Comparison of ENCODE assay signal across 8 cellular contexts in genomic region chr17:66715745-66716156, GRCh38.
DNase-seq lines count a peak whose midpoint lies in the region; ATAC-seq, FAIRE-seq and TF ChIP-seq lines count a peak whose summit lies in the region.

No MANE protein-coding gene starts in this region.

- no peaks in the 10 kb centered on the region for H3K36me3 Mint-ChIP-seq in stimulated activated naive B cell treated with anti-CD40 and anti-IgM and Interleukin-4, amounts not matched to agents 10 μg/mL and 1 μg/mL and 100 μg/mL, for 72 hours

- TF ChIP-seq RAD21 in K562 (CRISPR knock-in tag; conservative IDR thresholded peaks at IDR 0.05 in 1 of 2, IDR thresholded peaks at IDR 0.05 in 1 of 2), result peak; percentile 50 to 73

- no peak overlapping the region for H3K4me2 ChIP-seq in K562 (ENCODE audit: insufficient read depth, low read length)

- no peaks in the 10 kb centered on the region for H3K36me3 ChIP-seq in K562 (ENCODE audit: control insufficient read depth, insufficient read depth, low read length)

- H3K27ac Mint-ChIP-seq in stimulated activated naive B cell treated with anti-CD40 and anti-IgM and Interleukin-4, amounts not matched to agents 10 μg/mL and 1 μg/mL and 100 μg/mL, for 72 hours, result no peak overlapping the region

- CTCF ChIA-PET in K562 (lab: Yijun Ruan, JAX; ENCODE audit: low intra/inter-chr PET ratio), result interaction anchor here (0.6 to 2.3 kb wide), 6 partner anchors 153 to 460 kb away, joined by 3 to 18 read pairs (median 4); no protein-coding TSS in a partner anchor

- H3K9ac ChIP-seq in K562 (ENCODE audit: insufficient read depth in 1 of 2, low read depth in 2 of 2, low read length in 2 of 2), result no peak overlapping the region

- no peak overlapping the region for H3K27ac ChIP-seq in K562 (ENCODE audit: extremely low read depth, low read depth, low read length)

- H3K27me3 ChIP-seq in K562 (ENCODE audit: control insufficient read depth in 2 of 2, insufficient read depth in 2 of 2, low read length in 2 of 2), result no peaks in the 10 kb centered on the region

- TF ChIP-seq EP300 in K562 (IDR thresholded peaks at IDR 0.05; ENCODE audit: low read length), result no peak

- no peaks in the 10 kb centered on the region for H3K4me1 ChIP-seq in K562 (replicated peaks in 1 of 2; ENCODE audit: control insufficient read depth in 2 of 2, insufficient read depth in 2 of 2, low read length in 2 of 2)

- H3K9me1 ChIP-seq in K562 (ENCODE audit: control insufficient read depth, insufficient read depth, low read length), result no peaks in the 10 kb centered on the region

- H3K27me3 Mint-ChIP-seq in stimulated activated naive B cell treated with anti-CD40 and anti-IgM and Interleukin-4, amounts not matched to agents 10 μg/mL and 1 μg/mL and 100 μg/mL, for 72 hours, result peaks cover 5 to 13% of the 10 kb centered on the region in 2 donors

- no peaks in the 10 kb centered on the region for H4K20me1 ChIP-seq in K562 (replicated peaks; ENCODE audit: control insufficient read depth, insufficient read depth, low read length)

- H3K9me3 Mint-ChIP-seq in stimulated activated naive B cell treated with anti-CD40 and anti-IgM and Interleukin-4, amounts not matched to agents 10 μg/mL and 1 μg/mL and 100 μg/mL, for 72 hours, result no peaks in the 10 kb centered on the region

- TF ChIP-seq POLR2A in K562 (conservative IDR thresholded peaks at IDR 0.05), result no peak

- POLR2A ChIA-PET in K562 (lab: Yijun Ruan, JAX), result interaction anchor here (0.6 kb wide), 1 partner anchor 167 kb away, joined by 5 read pairs; no protein-coding TSS in a partner anchor

- ATAC-seq in K562 (peak; percentile 80), HG03439 (IDR thresholded peaks at IDR 0.05; ENCODE audit: unreplicated experiment) (no peak)
- peak; percentile 61 to 62 for ATAC-seq in stimulated activated naive B cell treated with anti-CD40 and anti-IgM and Interleukin-4, amounts not matched to agents 10 μg/mL and 1 μg/mL and 100 μg/mL, for 72 hours (replicated peaks)

- H3K4me3 ChIP-seq in K562, result no peak overlapping the region

- no peak overlapping the region for H3K4me3 Mint-ChIP-seq in stimulated activated naive B cell treated with anti-CD40 and anti-IgM and Interleukin-4, amounts not matched to agents 10 μg/mL and 1 μg/mL and 100 μg/mL, for 72 hours

- BruUV-seq in K562 (replicated peaks; lab: Mats Ljungman, UMichigan), result no TSS peak

- peak; percentile 67 to 82 (median 73) for TF ChIP-seq CTCF in K562 (IDR thresholded peaks at IDR 0.05 in 2 of 3, conservative IDR thresholded peaks at IDR 0.05 in 1 of 3; ENCODE audit: insufficient read depth in 2 of 3, low read depth in 1 of 3, low read length in 3 of 3)

- FAIRE-seq in K562 (lab: Jason Lieb, UNC), result peak; percentile 89

- no peaks in the 10 kb centered on the region for H3K9me3 ChIP-seq in K562 (replicated peaks; ENCODE audit: control insufficient read depth, insufficient read depth, low read depth, low read length)

- WGBS in K562 (ENCODE audit: insufficient coverage, low coverage, missing lambda C conversion rate), result 20% methylated on average over 3 of the region's 3 CpGs

- peaks cover 1 to 6% of the 10 kb centered on the region in 2 donors for H3K4me1 Mint-ChIP-seq in stimulated activated naive B cell treated with anti-CD40 and anti-IgM and Interleukin-4, amounts not matched to agents 10 μg/mL and 1 μg/mL and 100 μg/mL, for 72 hours

- intact Hi-C loops in K562 (cut with micrococcal nuclease), result loop anchor here (1.0 to 2.0 kb wide), 2 partner anchors 191 to 443 kb away; no protein-coding TSS in a partner anchor

- H3K79me2 ChIP-seq in K562 (ENCODE audit: control insufficient read depth, insufficient read depth, low read length), result no peaks in the 10 kb centered on the region

- DNase-seq in SIG-M5 treated with dmso at 0.1 percent for 504 hours (lab: John Stamatoyannopoulos, UW; ENCODE audit: unreplicated experiment), result peak; percentile 86
- no peak for DNase-seq in SIG-M5 (lab: John Stamatoyannopoulos, UW)
- peak; percentile 68 for DNase-seq in HT1080 (ENCODE audit: low read depth)
- peak; percentile 86 for DNase-seq in NCI-H748 (lab: John Stamatoyannopoulos, UW; ENCODE audit: unreplicated experiment)
- DNase-seq in K562 (ENCODE audit: extremely low read depth in 1 of 4, low spot score in 3 of 4), result peak in 2 of 4 experiments; percentile 56 to 62
- peak; percentile 77 for DNase-seq in iPS-NIHi7 (ENCODE audit: extremely low spot score)
- DNase-seq in stimulated activated naive B cell treated with anti-CD40 and anti-IgM and Interleukin-4, amounts not matched to agents 10 μg/mL and 1 μg/mL and 100 μg/mL, for 72 hours, result peak; percentile 26

- H2AFZ ChIP-seq in K562 (ENCODE audit: low read depth, low read length), result no peak overlapping the region

- in situ Hi-C loops in K562 (cut with MboI), result loop anchor here (5.0 kb wide), 1 partner anchor 192 kb away; no protein-coding TSS in a partner anchor

TF ChIP-seq in K562, 482 proteins besides CTCF, POLR2A, EP300 and RAD21 (continues in another document):
- TF ChIP-seq JUND (IDR thresholded peaks at IDR 0.05; ENCODE audit: borderline replicate concordance, low read depth, low read length), result no peak
- no peak for TF ChIP-seq JUND (tag; IDR thresholded peaks at IDR 0.05; ENCODE audit: borderline replicate concordance, low read depth, low read length)
- no peak for TF ChIP-seq ESRRB (CRISPR knock-in tag; IDR thresholded peaks at IDR 0.05; ENCODE audit: borderline replicate concordance)
- TF ChIP-seq ZC3H4 (CRISPR knock-in tag; IDR thresholded peaks at IDR 0.05; ENCODE audit: borderline replicate concordance), result no peak
- no peak for TF ChIP-seq TGIF2 (CRISPR knock-in tag; IDR thresholded peaks at IDR 0.05)
- no peak for TF ChIP-seq TFAM (CRISPR knock-in tag; conservative IDR thresholded peaks at IDR 0.05)
- TF ChIP-seq ZBTB12 (CRISPR knock-in tag; IDR thresholded peaks at IDR 0.05), result no peak
- TF ChIP-seq, protein P1, sequence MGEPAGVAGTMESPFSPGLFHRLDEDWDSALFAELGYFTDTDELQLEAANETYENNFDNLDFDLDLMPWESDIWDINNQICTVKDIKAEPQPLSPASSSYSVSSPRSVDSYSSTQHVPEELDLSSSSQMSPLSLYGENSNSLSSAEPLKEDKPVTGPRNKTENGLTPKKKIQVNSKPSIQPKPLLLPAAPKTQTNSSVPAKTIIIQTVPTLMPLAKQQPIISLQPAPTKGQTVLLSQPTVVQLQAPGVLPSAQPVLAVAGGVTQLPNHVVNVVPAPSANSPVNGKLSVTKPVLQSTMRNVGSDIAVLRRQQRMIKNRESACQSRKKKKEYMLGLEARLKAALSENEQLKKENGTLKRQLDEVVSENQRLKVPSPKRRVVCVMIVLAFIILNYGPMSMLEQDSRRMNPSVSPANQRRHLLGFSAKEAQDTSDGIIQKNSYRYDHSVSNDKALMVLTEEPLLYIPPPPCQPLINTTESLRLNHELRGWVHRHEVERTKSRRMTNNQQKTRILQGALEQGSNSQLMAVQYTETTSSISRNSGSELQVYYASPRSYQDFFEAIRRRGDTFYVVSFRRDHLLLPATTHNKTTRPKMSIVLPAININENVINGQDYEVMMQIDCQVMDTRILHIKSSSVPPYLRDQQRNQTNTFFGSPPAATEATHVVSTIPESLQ (CRISPR knock-in tag; IDR thresholded peaks at IDR 0.05), result no peak
- TF ChIP-seq FUS (optimal IDR thresholded peaks at IDR 0.05; ENCODE audit: low read depth, low read length), result no peak
- no peak for TF ChIP-seq NFYB (IDR thresholded peaks at IDR 0.05; ENCODE audit: extremely low read depth, insufficient read length)
- 0 out of 2 replicates have a peak, but pooled peaks have one; percentile 30 for TF ChIP-seq DEAF1 (CRISPR knock-in tag; IDR thresholded peaks at IDR 0.05)
- TF ChIP-seq PHF8 (IDR thresholded peaks at IDR 0.05; ENCODE audit: borderline replicate concordance, low read length), result no peak
- no peak for TF ChIP-seq DIDO1 (tag; IDR thresholded peaks at IDR 0.05; ENCODE audit: low read depth)
- TF ChIP-seq ZNF282 (CRISPR knock-in tag; IDR thresholded peaks at IDR 0.05), result no peak
- TF ChIP-seq KLF13 (tag; IDR thresholded peaks at IDR 0.05; ENCODE audit: borderline replicate concordance, low read depth), result no peak
- TF ChIP-seq TARDBP (IDR thresholded peaks at IDR 0.05), result no peak
- no peak for TF ChIP-seq CBX8 (IDR thresholded peaks at IDR 0.05; ENCODE audit: borderline replicate concordance, extremely low read depth, low read depth, low read length, poor library complexity, severe bottlenecking)
- no peak for TF ChIP-seq HBP1 (CRISPR knock-in tag; IDR thresholded peaks at IDR 0.05)
